20 cellular contexts compared by ENCODE assay signal in genomic region chr2:190489475-190489874, GRCh38.
"Had no signal": no experiment of that assay in that cellular context is flagged by ENCODE, and none has a peak within 500 bp of the region (broad histone marks: within the 10 kb centered on the region; RNA-seq: fewer than 3 reads in every experiment).

No MANE protein-coding gene starts in this region.

- H3K27ac ChIP-seq: epithelial cell of prostate, stomach, vagina had no signal

- ATAC-seq: left ventricle myocardium superior; natural killer cell; sciatic nerve; stimulated activated effector memory CD8-positive, alpha-beta T cell treated with anti-CD3 and anti-CD28 coated beads, Interleukin-12 subunit alpha, Interleukin-12 subunit beta, amount 100 ng/mL, for 72 hours had no signal

- DNase-seq: activated B cell treated with CpG ODN at 0.5 μM for 24 hours; activated CD4-positive, alpha-beta T cell treated with anti-CD3 and anti-CD28 coated beads, Interleukin-2, amount 50 U/mL, for 4 hours; activated effector memory CD4-positive, alpha-beta T cell treated with Interleukin-2 at 50 U/mL for 16 hours; activated T-cell treated with anti-CD3 and anti-CD28 coated beads for 4 hours; anterior cingulate cortex; central memory CD4-positive, alpha-beta T cell; dorsolateral prefrontal cortex; endodermal cell; foreskin fibroblast; left ventricle myocardium superior; natural killer cell; stimulated activated CD4-positive, alpha-beta T cell treated with anti-CD3 and anti-CD28 coated beads, Interleukin-4, amount 100 ng/mL, for 24 hours; stomach; trophoblast cell had no signal

- H3K4me2 ChIP-seq: smooth muscle cell had no signal

- H3K9me3 ChIP-seq: stomach, vagina had no signal

- H3K4me3 Mint-ChIP-seq: activated B cell treated with CpG ODN at 0.5 μM for 24 hours; brain; endodermal cell; natural killer cell; stimulated activated effector memory CD8-positive, alpha-beta T cell treated with anti-CD3 and anti-CD28 coated beads, Interleukin-12 subunit alpha, Interleukin-12 subunit beta, amount 100 ng/mL, for 72 hours had no signal

- H3K27me3 Mint-ChIP-seq: activated B cell treated with CpG ODN at 0.5 μM for 24 hours had no signal

- H3K27me3 ChIP-seq: dorsolateral prefrontal cortex, stomach, vagina had no signal

- H3K27ac Mint-ChIP-seq: activated B cell treated with CpG ODN at 0.5 μM for 24 hours; endodermal cell; natural killer cell; stimulated activated effector memory CD8-positive, alpha-beta T cell treated with anti-CD3 and anti-CD28 coated beads, Interleukin-12 subunit alpha, Interleukin-12 subunit beta, amount 100 ng/mL, for 72 hours had no signal

- H3K4me3 ChIP-seq: dorsolateral prefrontal cortex, smooth muscle cell, stomach, vagina had no signal
